22 cellular contexts compared by ENCODE assay signal in the genomic region with DNA sequence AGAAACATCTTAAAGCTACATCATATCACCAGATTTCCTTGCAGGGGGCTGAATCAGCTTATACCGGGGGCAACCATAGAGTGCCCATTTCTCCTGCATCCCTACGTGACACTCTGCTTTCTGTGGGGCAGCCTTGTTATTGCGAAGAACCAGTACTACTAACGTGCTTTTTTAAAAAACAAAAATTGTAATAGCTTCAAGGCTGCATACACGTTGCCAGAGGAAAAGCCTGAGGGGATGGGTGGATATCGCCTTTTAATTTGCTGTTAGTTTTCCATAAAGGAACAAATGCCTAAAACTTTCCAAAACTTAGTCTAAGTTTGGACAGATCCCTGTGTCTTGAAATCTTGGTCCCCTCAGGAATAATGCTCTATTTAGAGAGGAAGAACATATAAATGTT.
"Had no signal": no experiment of that assay in that cellular context is flagged by ENCODE, and none has a peak within 500 bp of the region (broad histone marks: within the 10 kb centered on the region; RNA-seq: fewer than 3 reads in every experiment).

No MANE protein-coding gene starts in this region.

- H3K27ac ChIP-seq: SJSA1 had no signal

- ATAC-seq: activated CD8-positive, alpha-beta memory T cell treated with anti-CD3 and anti-CD28 coated beads, Interleukin-2, amount 10 ng/mL, durations not matched to agents 7 days and 5 days; activated naive CD4-positive, alpha-beta T cell treated with anti-CD3 and anti-CD28 coated beads, Interleukin-2, amount 50 U/mL, for 72 hours; activated naive CD8-positive, alpha-beta T cell treated with anti-CD3 and anti-CD28 coated beads, Interleukin-2, amount 50 U/mL, for 24 hours; SK-N-SH treated with all-trans-retinoic acid at 6 μM for 48 hours had no signal

- H3K27ac Mint-ChIP-seq: activated CD8-positive, alpha-beta memory T cell treated with anti-CD3 and anti-CD28 coated beads, Interleukin-2, amount 10 ng/mL, durations not matched to agents 7 days and 5 days; activated naive CD8-positive, alpha-beta T cell treated with anti-CD3 and anti-CD28 coated beads, Interleukin-2, amount 50 U/mL, for 24 hours; activated T-cell treated with anti-CD3 and anti-CD28 coated beads, Interleukin-2, amount 50 U/mL, for 24 hours; activated T-helper 1 cell treated with anti-CD3 and anti-CD28 coated beads, Interleukin-12 subunit alpha, Interleukin-12 subunit beta, Interleukin-2, Interleukin-4 antibody, amounts not matched to agents 30 ng/mL and 10 ng/mL and 1 ng/mL, durations not matched to agents 14 hours and 24 hours and 36 hours; T-helper 1 cell treated with Interleukin-12 subunit alpha and Interleukin-12 subunit beta and Interleukin-4 antibody, amounts not matched to agents 30 μg/mL and 1 μg/mL, for 36 hours had no signal

- H3K4me3 Mint-ChIP-seq: activated CD8-positive, alpha-beta memory T cell treated with anti-CD3 and anti-CD28 coated beads, Interleukin-2, amount 10 ng/mL, durations not matched to agents 7 days and 5 days; activated naive CD8-positive, alpha-beta T cell treated with anti-CD3 and anti-CD28 coated beads, Interleukin-2, amount 50 U/mL, for 24 hours; activated T-cell treated with anti-CD3 and anti-CD28 coated beads, Interleukin-2, amount 50 U/mL, for 24 hours; activated T-helper 1 cell treated with anti-CD3 and anti-CD28 coated beads, Interleukin-12 subunit alpha, Interleukin-12 subunit beta, Interleukin-2, Interleukin-4 antibody, amounts not matched to agents 30 ng/mL and 10 ng/mL and 1 ng/mL, durations not matched to agents 14 hours and 24 hours and 36 hours; brain; T-helper 1 cell treated with Interleukin-12 subunit alpha and Interleukin-12 subunit beta and Interleukin-4 antibody, amounts not matched to agents 30 μg/mL and 1 μg/mL, for 36 hours had no signal

- H3K36me3 Mint-ChIP-seq: activated CD8-positive, alpha-beta memory T cell treated with anti-CD3 and anti-CD28 coated beads, Interleukin-2, amount 10 ng/mL, durations not matched to agents 7 days and 5 days; activated naive CD4-positive, alpha-beta T cell treated with anti-CD3 and anti-CD28 coated beads, Interleukin-2, amount 50 U/mL, for 72 hours had no signal

- H3K4me1 Mint-ChIP-seq: activated CD8-positive, alpha-beta memory T cell treated with anti-CD3 and anti-CD28 coated beads, Interleukin-2, amount 10 ng/mL, durations not matched to agents 7 days and 5 days; activated naive CD8-positive, alpha-beta T cell treated with anti-CD3 and anti-CD28 coated beads, Interleukin-2, amount 50 U/mL, for 24 hours had no signal

- H3K4me3 ChIP-seq: SJSA1 had no signal

- H3K36me3 ChIP-seq: SJSA1 had no signal

- H3K27me3 ChIP-seq: SJSA1 had no signal

- H3K9me3 Mint-ChIP-seq: activated naive CD4-positive, alpha-beta T cell treated with anti-CD3 and anti-CD28 coated beads, Interleukin-2, amount 50 U/mL, for 72 hours; activated naive CD8-positive, alpha-beta T cell treated with anti-CD3 and anti-CD28 coated beads, Interleukin-2, amount 50 U/mL, for 24 hours; activated T-cell treated with anti-CD3 and anti-CD28 coated beads, Interleukin-2, amount 50 U/mL, for 24 hours; activated T-helper 1 cell treated with anti-CD3 and anti-CD28 coated beads, Interleukin-12 subunit alpha, Interleukin-12 subunit beta, Interleukin-2, Interleukin-4 antibody, amounts not matched to agents 30 ng/mL and 10 ng/mL and 1 ng/mL, durations not matched to agents 14 hours and 24 hours and 36 hours; T-helper 1 cell treated with Interleukin-12 subunit alpha and Interleukin-12 subunit beta and Interleukin-4 antibody, amounts not matched to agents 30 μg/mL and 1 μg/mL, for 36 hours had no signal

- DNase-seq: activated CD4-positive, alpha-beta T cell treated with anti-CD3 and anti-CD28 coated beads for 48 hours; activated CD4-positive, alpha-beta T cell treated with anti-CD3 and anti-CD28 coated beads, Interleukin-2, amount 50 U/mL, for 4 hours; activated CD4-positive, CD25-positive, alpha-beta regulatory T cell treated with anti-CD3 and anti-CD28 coated beads, Interleukin-2, amount 50 U/mL, for 72 hours; activated CD8-positive, alpha-beta memory T cell treated with anti-CD3 and anti-CD28 coated beads, Interleukin-2, amount 10 ng/mL, durations not matched to agents 7 days and 5 days; activated effector memory CD4-positive, alpha-beta T cell treated with Interleukin-2 at 50 U/mL for 16 hours; activated naive CD4-positive, alpha-beta T cell; activated naive CD8-positive, alpha-beta T cell treated with anti-CD3 and anti-CD28 coated beads, Interleukin-2, amount 50 U/mL, for 24 hours; activated T-cell treated with anti-CD3 and anti-CD28 coated beads, Interleukin-2, amount 50 U/mL, for 24 hours; amniotic stem cell; IMR-90; KBM-7; NCI-H1048; NCI-H146; NCI-H187 treated with DMSO at 0.1 percent for 48 hours; NCI-H2081 treated with DMSO at 0.1 percent for 48 hours; NCI-H82 had no signal

- H3K9me3 ChIP-seq: SJSA1 had no signal
